ENCODE assay signal across 9 cellular contexts in the genomic region with DNA sequence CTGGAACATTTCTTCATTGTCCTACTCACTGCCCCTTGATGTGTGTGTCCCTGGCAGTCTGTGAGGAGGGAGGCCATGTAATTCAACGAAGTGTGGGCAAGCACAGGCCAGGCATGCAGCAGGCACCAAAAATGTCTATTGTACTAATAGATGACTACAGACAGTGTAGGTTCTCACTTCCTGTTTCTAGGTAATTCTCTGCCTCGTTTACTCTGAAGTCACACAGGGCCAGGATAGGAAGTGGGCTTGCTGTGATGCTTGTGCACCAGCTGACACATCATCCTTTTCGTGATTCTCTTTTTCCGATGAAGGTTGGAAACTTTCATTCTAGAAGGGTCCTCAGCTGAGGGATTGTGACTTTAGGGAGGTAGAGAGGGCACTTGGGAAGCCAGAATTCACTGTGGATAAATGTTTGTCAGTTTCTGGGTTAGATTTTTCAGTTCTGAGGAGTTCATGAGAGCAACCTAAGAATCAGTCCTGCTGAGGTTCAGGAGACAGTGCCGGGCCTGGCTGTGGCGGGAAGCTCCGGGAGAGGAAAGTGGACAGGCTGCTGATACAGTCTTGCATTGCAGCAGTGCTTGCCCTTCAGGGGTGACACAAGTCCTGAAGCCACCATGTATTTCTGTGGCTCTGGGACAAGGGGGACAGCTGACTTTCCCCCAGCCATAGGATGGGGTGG. TPM values are rescaled to one million over a fixed set of nuclear protein-coding genes. Genes with fewer than 3 reads are reported as not detected.
DNase-seq lines count a peak whose midpoint lies in the region; ATAC-seq and TF ChIP-seq lines count a peak whose summit lies in the region.
"Had no signal": no experiment of that assay in that cellular context is flagged by ENCODE, and none has a peak within 500 bp of the region (broad histone marks: within the 10 kb centered on the region; RNA-seq: fewer than 3 reads in every experiment).

No MANE protein-coding gene starts in this region.

- H2BK120ac ChIP-seq in neuronal stem cell (ENCODE audit: low read depth, low read length), result no peak overlapping the region

- TF ChIP-seq CTCF in GM13976 (IDR thresholded peaks at IDR 0.05; ENCODE audit: borderline replicate concordance, control extremely low read depth, extremely low read depth, insufficient read depth, missing control alignments) (no peak), left ventricle myocardium inferior (IDR thresholded peaks at IDR 0.05; ENCODE audit: borderline replicate concordance) (no peak)

- H2BK15ac ChIP-seq in neuronal stem cell (ENCODE audit: low read length), result no peak overlapping the region

- no CpG with 5 or more reads among the region's 7 CpGs for WGBS in neuronal stem cell (ENCODE audit: extremely low coverage in 2 of 2, insufficient read length in 2 of 2, insufficient replicate concordance in 1 of 2), 2 donors

- H3K9me3 ChIP-seq in neuronal stem cell (replicated peaks in 1 of 2; ENCODE audit: control insufficient read depth in 2 of 2, insufficient read depth in 1 of 2, low read depth in 1 of 2, low read length in 2 of 2) (no peaks in the 10 kb centered on the region), left ventricle myocardium inferior (replicated peaks) (no peaks in the 10 kb centered on the region)

- no peak overlapping the region for H3K4me2 ChIP-seq in neuronal stem cell (ENCODE audit: insufficient read depth, low read length, poor library complexity, severe bottlenecking)

- H3K9ac ChIP-seq in neuronal stem cell (ENCODE audit: low read depth, low read length, poor library complexity), result no peak overlapping the region

- no peak overlapping the region for H3K23ac ChIP-seq in neuronal stem cell (ENCODE audit: low read depth, low read length, poor library complexity)

- H4K8ac ChIP-seq in neuronal stem cell (ENCODE audit: low read depth, low read length), result no peak overlapping the region

- peak; percentile 87 for ATAC-seq in GM21825 (IDR thresholded peaks at IDR 0.05; ENCODE audit: unreplicated experiment)

- H3K4me1 ChIP-seq in neuronal stem cell (ENCODE audit: control insufficient read depth in 2 of 2, insufficient read depth in 1 of 2, low read depth in 1 of 2, low read length in 2 of 2), result peaks cover 9 to 15% of the 10 kb centered on the region in 2 donors
- H3K4me1 ChIP-seq in left ventricle myocardium inferior, result peaks cover 66% of the 10 kb centered on the region

- peaks cover 30% of the 10 kb centered on the region for H3K27me3 ChIP-seq in H7 (ENCODE audit: control insufficient read depth, insufficient read depth, low read length)
- peaks cover 0 to 21% (median 5%) of the 10 kb centered on the region in 3 experiments for H3K27me3 ChIP-seq in neuronal stem cell (ENCODE audit: control insufficient read depth in 3 of 3, insufficient read depth in 3 of 3, low read depth in 1 of 3, low read length in 3 of 3)
- H3K27me3 ChIP-seq in left ventricle myocardium inferior (ENCODE audit: low read depth), result no peaks in the 10 kb centered on the region

- no peak overlapping the region for H3K18ac ChIP-seq in neuronal stem cell (ENCODE audit: low read length)

- H3K36me3 ChIP-seq in H7 (replicated peaks; ENCODE audit: control insufficient read depth, insufficient read depth, low read length) (no peaks in the 10 kb centered on the region), neuronal stem cell (replicated peaks in 1 of 2; ENCODE audit: control insufficient read depth in 2 of 2, insufficient read depth in 2 of 2, low read length in 2 of 2) (no peaks in the 10 kb centered on the region), left ventricle myocardium inferior (no peaks in the 10 kb centered on the region)
- H3K36me3 ChIP-seq: cardiac muscle cell had no signal

- H3K14ac ChIP-seq in neuronal stem cell (ENCODE audit: low read length), result no peak overlapping the region

- no peak overlapping the region for H2AFZ ChIP-seq in neuronal stem cell (ENCODE audit: low read length)

- H2AK5ac ChIP-seq in neuronal stem cell (ENCODE audit: low read depth, low read length), result no peak overlapping the region

- DNase-seq in GM13976 (ENCODE audit: low spot score) (peak; percentile 90), NCI-H69 (lab: John Stamatoyannopoulos, UW) (peak; percentile 41), H7 (no peak), neuronal stem cell (ENCODE audit: low spot score) (no peak), left ventricle myocardium inferior (no peak)
- peak; percentile 81 for DNase-seq in activated effector memory CD4-positive, alpha-beta T cell treated with anti-CD3 and anti-CD28 coated beads, Interleukin-2, amount 50 U/mL, for 16 hours
- DNase-seq in stimulated activated CD8-positive, alpha-beta memory T cell treated with anti-CD3 and anti-CD28 coated beads, Interleukin-2, amount 100 ng/mL, for 1 hour (ENCODE audit: low read depth in 2 of 2), result peak; percentile 15 to 38

- no peak overlapping the region for H2BK5ac ChIP-seq in neuronal stem cell (ENCODE audit: low read length)

- H3K4ac ChIP-seq in neuronal stem cell (ENCODE audit: low read length), result no peak overlapping the region

- H3K27ac ChIP-seq in neuronal stem cell (replicated peaks; ENCODE audit: low read length) (no peak overlapping the region), left ventricle myocardium inferior (replicated peaks) (no peak overlapping the region)
- H3K27ac ChIP-seq: cardiac muscle cell had no signal

- no peak overlapping the region for H4K91ac ChIP-seq in neuronal stem cell (ENCODE audit: low read depth, low read length, poor library complexity)

- no peaks in the 10 kb centered on the region for H3K79me1 ChIP-seq in neuronal stem cell (ENCODE audit: low read depth, low read length)

- intact Hi-C loops in left ventricle myocardium inferior (cut with micrococcal nuclease), result no loop called here

- no peak overlapping the region for H2BK12ac ChIP-seq in neuronal stem cell (ENCODE audit: low read length)

- in situ Hi-C loops in GM13976 (cut with MboI; ENCODE audit: low sequenced_read_pairs, unreplicated experiment), result no loop called here

- H3K4me3 ChIP-seq in H7 (ENCODE audit: insufficient read depth, low read depth, low read length), result no peak overlapping the region
- no peak overlapping the region for H3K4me3 ChIP-seq in neuronal stem cell (ENCODE audit: low read length in 2 of 2)
- no peak overlapping the region for H3K4me3 ChIP-seq in left ventricle myocardium inferior
- H3K4me3 ChIP-seq: cardiac muscle cell had no signal

RNA-seq across cellular contexts. Expression of gene CSF1, which starts 4.3 kb away (rescaled TPM):
- 5.5 and 6.9 TPM in 2 replicates for total RNA-seq in H7 (2014; rRNA removed; shearing (Covaris generic))
- 4.5 TPM for polyA plus RNA-seq in neuronal stem cell (2013, experiment 1 of 2)
- 4.4 TPM for polyA plus RNA-seq in neuronal stem cell (2013, experiment 2 of 2)
- total RNA-seq in left ventricle myocardium inferior, result 13.9 TPM

Comparison
In these comparisons a context has a peak if more than half of its experiments do, and no peak if none do; other contexts are left out.
1. DNase-seq: peak in GM13976 (single experiment), NCI-H69 (single experiment), activated effector memory CD4-positive, alpha-beta T cell treated with anti-CD3 and anti-CD28 coated beads, Interleukin-2, amount 50 U/mL, for 16 hours (single experiment) and stimulated activated CD8-positive, alpha-beta memory T cell treated with anti-CD3 and anti-CD28 coated beads, Interleukin-2, amount 100 ng/mL, for 1 hour (2 of 2); none in H7 (single experiment), neuronal stem cell (single experiment) and left ventricle myocardium inferior (single experiment).